In the genomic region with DNA sequence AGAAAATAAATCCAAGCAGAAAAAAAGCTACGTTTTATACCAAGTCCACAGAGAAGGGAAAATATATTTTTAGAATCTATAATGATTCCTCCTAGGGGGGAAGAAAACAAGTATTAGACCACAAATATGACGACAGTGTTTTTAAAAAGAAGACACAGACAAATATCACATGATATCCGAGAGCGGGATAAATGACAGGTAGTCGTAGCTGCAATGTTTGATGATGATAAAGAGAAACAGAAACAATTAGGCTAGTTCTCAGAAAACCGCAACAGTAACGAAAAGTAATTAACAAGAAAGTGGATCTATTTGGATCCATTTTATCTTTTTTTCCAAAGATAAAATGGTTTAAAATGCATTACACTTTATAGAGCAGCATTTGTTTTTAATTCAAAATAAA, we compare ENCODE assay signal across 8 cellular contexts. TPM values are rescaled to one million over a fixed set of nuclear protein-coding genes. Genes with fewer than 3 reads are reported as not detected.
A peak's percentile ranks its signal among the peaks of the same experiment; 100 is the strongest.
DNase-seq lines count a peak whose midpoint lies in the region; ATAC-seq, FAIRE-seq and TF ChIP-seq lines count a peak whose summit lies in the region.

No MANE protein-coding gene starts in this region.

- 8% methylated on average over 7 of the region's 7 CpGs for WGBS in A549 (ENCODE audit: missing lambda C conversion rate)

- FAIRE-seq in A549 (lab: Jason Lieb, UNC): no peak

- H3K4me3 ChIP-seq in A549: peak overlapping the region; percentile 91
- H3K4me3 ChIP-seq in HL-60 (replicated peaks; ENCODE audit: insufficient read depth, low read length): peak overlapping the region; percentile 97
- H3K4me3 ChIP-seq in brain microvascular endothelial cell (ENCODE audit: low read depth, low read length): peak overlapping the region; percentile 93
- peak overlapping the region; percentile 84 for H3K4me3 ChIP-seq in mucosa of descending colon

- H3K4me2 ChIP-seq in A549: peak overlapping the region; percentile 68

- H3K27ac ChIP-seq in A549 (peak overlapping the region; percentile 76 to 92), HL-60 (replicated peaks) (peak overlapping the region; percentile 82), brain microvascular endothelial cell (peak overlapping the region; percentile 5)

- H3K27me3 ChIP-seq in HL-60 (ENCODE audit: insufficient read depth, poor library complexity, severe bottlenecking): no peaks in the 10 kb centered on the region
- H3K27me3 ChIP-seq in brain microvascular endothelial cell (replicated peaks): no peaks in the 10 kb centered on the region

- POLR2A ChIA-PET in A549 (lab: Yijun Ruan, JAX): interaction anchor here (1.2 to 1.4 kb wide), 2 partner anchors 21 kb away, joined by 4 to 6 read pairs; partner anchors contain the start of gene MXD4

- no peak for TF ChIP-seq CTCF in A549 (IDR thresholded peaks at IDR 0.05)
- TF ChIP-seq CTCF in HL-60 (IDR thresholded peaks at IDR 0.05; ENCODE audit: insufficient read depth, low read length): no peak
- no peak for TF ChIP-seq CTCF in brain microvascular endothelial cell (IDR thresholded peaks at IDR 0.05; ENCODE audit: low read depth, low read length, missing control alignments)
- TF ChIP-seq CTCF in mucosa of descending colon (IDR thresholded peaks at IDR 0.05): no peak

- in situ Hi-C loops in brain microvascular endothelial cell (cut with HindIII; ENCODE audit: low pct_ligation_motif_present, low sequenced_read_pairs): no loop called here

- intact Hi-C loops in mucosa of descending colon (cut with DNase I, micrococcal nuclease): no loop called here

- H3K4me1 ChIP-seq in A549: peaks cover 26% of the 10 kb centered on the region; the same call in 2 of the 3 replicates
- peaks cover 28% of the 10 kb centered on the region for H3K4me1 ChIP-seq in mucosa of descending colon (ENCODE audit: low read depth)

- TF ChIP-seq POLR2A in A549 (IDR thresholded peaks at IDR 0.05; ENCODE audit: low read length): no peak

- CTCF ChIA-PET in A549 (lab: Yijun Ruan, JAX): interaction anchor here (3.1 kb wide), 1 partner anchor 21 kb away, joined by 14 read pairs; no protein-coding TSS in a partner anchor

- no peak for TF ChIP-seq RAD21 in A549 (conservative IDR thresholded peaks at IDR 0.05 in 1 of 2, IDR thresholded peaks at IDR 0.05 in 1 of 2)

- H3K9me3 ChIP-seq in A549: no peaks in the 10 kb centered on the region
- no peaks in the 10 kb centered on the region for H3K9me3 ChIP-seq in mucosa of descending colon

- ATAC-seq in A549 (no peak), mucosa of descending colon (no peak), HG02571 (IDR thresholded peaks at IDR 0.05; ENCODE audit: unreplicated experiment) (no peak), HG02763 (IDR thresholded peaks at IDR 0.05; ENCODE audit: unreplicated experiment) (no peak), HG03175 (IDR thresholded peaks at IDR 0.05; ENCODE audit: unreplicated experiment) (no peak)

- peaks cover 2% of the 10 kb centered on the region for H3K36me3 ChIP-seq in brain microvascular endothelial cell (replicated peaks)
- no peaks in the 10 kb centered on the region for H3K36me3 ChIP-seq in mucosa of descending colon (ENCODE audit: low read depth)

- DNase-seq in A549 (ENCODE audit: low read depth in 1 of 2, low spot score in 1 of 2) (no peak), HL-60 (ENCODE audit: low read depth in 1 of 2, low spot score in 1 of 2) (no peak), brain microvascular endothelial cell (no peak), mucosa of descending colon (no peak), GM19238 (ENCODE audit: insufficient read length, low spot score) (no peak)

- TF ChIP-seq EP300 in A549 (IDR thresholded peaks at IDR 0.05): no peak

TF ChIP-seq in A549, 52 proteins besides CTCF, POLR2A, EP300 and RAD21:
- TF ChIP-seq POLR2AphosphoS2 (conservative IDR thresholded peaks at IDR 0.05; ENCODE audit: low read length) (no peak), JUNB (IDR thresholded peaks at IDR 0.05) (no peak), EHF (CRISPR knock-in tag; IDR thresholded peaks at IDR 0.05) (no peak), SMC3 (IDR thresholded peaks at IDR 0.05) (no peak), E2F6 (IDR thresholded peaks at IDR 0.05; ENCODE audit: borderline replicate concordance, low read depth) (no peak; the same call in 1 of the 2 replicates), ZC3H11A (IDR thresholded peaks at IDR 0.05) (no peak), BHLHE40 (IDR thresholded peaks at IDR 0.05; ENCODE audit: low read depth, low read length) (no peak), RARB (CRISPR knock-in tag; IDR thresholded peaks at IDR 0.05) (no peak), HOXB5 (CRISPR knock-in tag; IDR thresholded peaks at IDR 0.05) (no peak), ZSCAN20 (CRISPR knock-in tag; IDR thresholded peaks at IDR 0.05) (no peak), HES2 (IDR thresholded peaks at IDR 0.05) (no peak), RFX5 (IDR thresholded peaks at IDR 0.05) (no peak)
TF ChIP-seq in A549: peak in this region for 0.

RNA-seq across cellular contexts. Expression of gene HAUS3, which starts 0.9 kb away (rescaled TPM):
- polyA plus RNA-seq in A549 (2011; rRNA removed): 5.7 and 10.6 TPM in 2 replicates
- 3.6 and 4.8 TPM in 2 replicates for polyA plus RNA-seq in A549 (2012; cell fraction: cytosol; rRNA removed)
- 8.7 and 10.3 TPM in 2 replicates for polyA plus RNA-seq in A549 (2012; cell fraction: nucleus; rRNA removed)
- polyA plus RNA-seq in A549 (2017; fragmentation: RNase III; extraction: RNeasy Plus Mini Kit Qiagen cat#74134 plus additional on column Dnase treatment): 7.5 to 7.7 TPM (median 7.7 TPM) in 3 replicates
- polyA minus RNA-seq in A549 (2011; rRNA and poly(A)+ RNA removed): 2.1 and 2.7 TPM in 2 replicates
- total RNA-seq in mucosa of descending colon: 10 to 100 TPM in 2 of 3 donors, 1 to 10 TPM in 1; 9.9 to 13.7 (median 11.4) TPM

RNA-seq across cellular contexts. Expression of gene POLN, which starts 0.9 kb away (rescaled TPM):
- polyA plus RNA-seq in A549 (2011; rRNA removed): 2.5 and 2.9 TPM in 2 replicates
- 1.5 and 2.0 TPM in 2 replicates for polyA plus RNA-seq in A549 (2012; cell fraction: cytosol; rRNA removed)
- polyA plus RNA-seq in A549 (2012; cell fraction: nucleus; rRNA removed): 7.3 and 7.9 TPM in 2 replicates
- 2.4 to 2.6 TPM (median 2.4 TPM) in 3 replicates for polyA plus RNA-seq in A549 (2017; fragmentation: RNase III; extraction: RNeasy Plus Mini Kit Qiagen cat#74134 plus additional on column Dnase treatment)
- polyA minus RNA-seq in A549 (2011; rRNA and poly(A)+ RNA removed): 2.5 and 3.1 TPM in 2 replicates
- total RNA-seq in mucosa of descending colon: 1 to 10 TPM; 1.4 to 4.6 (median 1.4) TPM

RNA-seq across cellular contexts. Expression of gene MXD4, which starts 20.9 kb away (rescaled TPM):
- polyA plus RNA-seq in A549 (2011; rRNA removed) (10.8 and 12.6 TPM in 2 replicates), A549 (2017; fragmentation: RNase III; extraction: RNeasy Plus Mini Kit Qiagen cat#74134 plus additional on column Dnase treatment) (15.2 to 20.3 TPM (median 18.5 TPM) in 3 replicates)
- polyA plus RNA-seq in A549 (2012; cell fraction: cytosol; rRNA removed): 12.1 and 18.1 TPM in 2 replicates
- 24.4 and 28.3 TPM in 2 replicates for polyA plus RNA-seq in A549 (2012; cell fraction: nucleus; rRNA removed)
- polyA minus RNA-seq in A549 (2011; rRNA and poly(A)+ RNA removed): 15.7 and 18.5 TPM in 2 replicates
- 10 to 100 TPM; 46.6 to 59.6 (median 52.6) TPM for total RNA-seq in mucosa of descending colon

Comparison
In these comparisons a context has a peak if more than half of its experiments do, and no peak if none do; other contexts are left out.
1. H3K27ac ChIP-seq: peak in every context shown above with its lines; median percentile 84 in A549; 82 in HL-60; 5 in brain microvascular endothelial cell.